ENCODE assay signal across 29 cellular contexts in the genomic region with DNA sequence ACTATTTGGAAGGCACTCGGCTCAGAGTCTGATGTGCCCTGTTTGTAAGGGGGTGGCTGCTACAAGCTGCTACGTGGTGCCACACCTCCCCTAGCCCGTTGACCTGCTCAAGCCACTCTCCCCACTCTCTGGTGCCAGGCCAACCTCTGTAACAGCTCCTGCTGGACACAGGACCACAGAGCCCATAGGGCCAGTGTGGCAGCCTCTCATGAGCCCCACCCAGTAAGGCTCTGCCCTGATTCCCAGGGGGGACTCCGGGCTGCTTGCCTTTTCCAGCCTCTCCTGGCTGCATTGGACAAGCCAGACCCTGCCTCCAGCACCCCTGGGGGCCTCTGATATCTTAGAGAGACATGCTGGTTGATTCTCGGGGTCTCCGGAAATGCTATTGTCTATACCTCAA. TPM values are rescaled to one million over a fixed set of nuclear protein-coding genes. Genes with fewer than 3 reads are reported as not detected.
DNase-seq lines count a peak whose midpoint lies in the region; TF ChIP-seq lines count a peak whose summit lies in the region.
"Had no signal": no experiment of that assay in that cellular context is flagged by ENCODE, and none has a peak within 500 bp of the region (broad histone marks: within the 10 kb centered on the region; RNA-seq: fewer than 3 reads in every experiment).

No MANE protein-coding gene starts in this region.

- H3K4me2 ChIP-seq in Karpas-422 (ENCODE audit: low read depth, low read length, poor library complexity, severe bottlenecking) = no peak overlapping the region
- H3K4me2 ChIP-seq: BLaER1 had no signal

- H4K20me1 ChIP-seq in Karpas-422 (ENCODE audit: insufficient read depth, low read depth, low read length) = 0 out of 2 replicates have a peak, but pooled peaks cover 5% of the 10 kb centered on the region
- H4K20me1 ChIP-seq: BLaER1 had no signal

- H3K4me1 ChIP-seq in stomach (peaks cover 8 to 23% (median 17%) of the 10 kb centered on the region in 4 donors), Karpas-422 (ENCODE audit: low read length) (peaks cover under 1% of the 10 kb centered on the region; the same call in 1 of the 2 replicates)

- no peak for TF ChIP-seq CTCF in glutamatergic neuron (IDR thresholded peaks at IDR 0.05; ENCODE audit: partially characterized antibody, unreplicated experiment)
- no peak for TF ChIP-seq CTCF in stomach (IDR thresholded peaks at IDR 0.05)

- H3K36me3 ChIP-seq in stomach = peaks cover 0 to 24% (median 14%) of the 10 kb centered on the region in 4 donors
- no peaks in the 10 kb centered on the region for H3K36me3 ChIP-seq in Karpas-422 (ENCODE audit: insufficient read depth, low read length)
- H3K36me3 ChIP-seq: BLaER1, brain microvascular endothelial cell had no signal

- H3K27me3 Mint-ChIP-seq in activated CD4-positive, alpha-beta memory T cell treated with anti-CD3 and anti-CD28 coated beads for 36 hours = no peaks in the 10 kb centered on the region
- H3K27me3 Mint-ChIP-seq in glutamatergic neuron (ENCODE audit: unreplicated experiment) = peaks cover 4% of the 10 kb centered on the region
- H3K27me3 Mint-ChIP-seq: memory B cell, progenitor cell of endocrine pancreas, T-helper 17 cell had no signal

- POLR2A ChIA-PET in activated CD4-positive, alpha-beta memory T cell treated with anti-CD3 and anti-CD28 coated beads for 36 hours (lab: Charles Lee) = no interaction called here

- no peaks in the 10 kb centered on the region for H3K9me3 Mint-ChIP-seq in activated CD4-positive, alpha-beta memory T cell treated with anti-CD3 and anti-CD28 coated beads for 36 hours
- peaks cover 2% of the 10 kb centered on the region for H3K9me3 Mint-ChIP-seq in glutamatergic neuron (ENCODE audit: unreplicated experiment)
- H3K9me3 Mint-ChIP-seq: activated T-cell treated with anti-CD3 and anti-CD28 coated beads, Interleukin-2, amount 50 U/mL, for 4 hours; memory B cell; neural crest cell had no signal

- no peak overlapping the region for H3K4me3 Mint-ChIP-seq in activated CD4-positive, alpha-beta memory T cell treated with anti-CD3 and anti-CD28 coated beads for 36 hours
- no peak overlapping the region for H3K4me3 Mint-ChIP-seq in glutamatergic neuron (ENCODE audit: unreplicated experiment)
- H3K4me3 Mint-ChIP-seq: activated T-cell treated with anti-CD3 and anti-CD28 coated beads, Interleukin-2, amount 50 U/mL, for 4 hours; memory B cell; neural crest cell; T-helper 17 cell had no signal

- H3K27ac ChIP-seq in stomach (no peak overlapping the region), Karpas-422 (ENCODE audit: low read length) (no peak overlapping the region)
- H3K27ac ChIP-seq: BLaER1, brain microvascular endothelial cell, tibial artery had no signal

- intact Hi-C loops in activated CD4-positive, alpha-beta memory T cell treated with anti-CD3 and anti-CD28 coated beads for 36 hours (cut with micrococcal nuclease) = no loop called here
- intact Hi-C loops in stomach (cut with DNase I; ENCODE audit: low total_unique reads) = no loop called here

- H3K9me3 ChIP-seq in stomach = no peaks in the 10 kb centered on the region
- no peaks in the 10 kb centered on the region for H3K9me3 ChIP-seq in Karpas-422 (ENCODE audit: low read length)
- H3K9me3 ChIP-seq: BLaER1, heart right ventricle, tibial artery had no signal

- DNase-seq in EH (ENCODE audit: low read depth) (peak; percentile 26), glutamatergic neuron (peak; percentile 9), stomach (peak; percentile 14), Karpas-422 (no peak), NCI-H82 treated with DMSO at 0.1 percent for 48 hours (lab: John Stamatoyannopoulos, UW; ENCODE audit: unreplicated experiment) (no peak), NCI-H2029 treated with DMSO at 0.1 percent for 48 hours (lab: John Stamatoyannopoulos, UW) (no peak)
- peak; percentile 5 for DNase-seq in activated CD4-positive, alpha-beta memory T cell treated with anti-CD3 and anti-CD28 coated beads for 36 hours
- DNase-seq: activated CD4-positive, alpha-beta T cell treated with anti-CD3 and anti-CD28 coated beads for 1 hour; activated naive CD4-positive, alpha-beta T cell treated with Interleukin-2 at 50 U/mL for 16 hours; activated T-cell treated with anti-CD3 and anti-CD28 coated beads, Interleukin-2, amount 50 U/mL, for 4 hours; amniotic stem cell; brain microvascular endothelial cell; COR-L47; DMS79; effector memory CD4-positive, alpha-beta T cell; erythroblast; foreskin fibroblast; heart right ventricle; NCI-H1105 treated with DMSO at 0.1 percent for 48 hours; NCI-H2081; NCI-H226; NCI-H69; stimulated activated naive CD4-positive, alpha-beta T cell treated with Interleukin-2 at 50 U/mL for 16 hours; T-helper 17 cell had no signal

- CTCF ChIA-PET in activated CD4-positive, alpha-beta memory T cell treated with anti-CD3 and anti-CD28 coated beads for 36 hours (lab: Charles Lee) = interaction anchor here (0.9 kb wide), 1 partner anchor 235 kb away, joined by 3 read pairs; no protein-coding TSS in a partner anchor

- no peaks in the 10 kb centered on the region for H3K4me1 Mint-ChIP-seq in activated CD4-positive, alpha-beta memory T cell treated with anti-CD3 and anti-CD28 coated beads for 36 hours (ENCODE audit: low read depth)
- peaks cover 9% of the 10 kb centered on the region for H3K4me1 Mint-ChIP-seq in glutamatergic neuron (ENCODE audit: low read depth, unreplicated experiment)
- H3K4me1 Mint-ChIP-seq: memory B cell, T-helper 17 cell had no signal

- H3K79me2 ChIP-seq in Karpas-422 (ENCODE audit: low read length) = no peaks in the 10 kb centered on the region

- no peak overlapping the region for H3K27ac Mint-ChIP-seq in activated CD4-positive, alpha-beta memory T cell treated with anti-CD3 and anti-CD28 coated beads for 36 hours
- no peak overlapping the region for H3K27ac Mint-ChIP-seq in glutamatergic neuron (ENCODE audit: unreplicated experiment)
- H3K27ac Mint-ChIP-seq: memory B cell, progenitor cell of endocrine pancreas, T-helper 17 cell had no signal

- TF ChIP-seq POLR2A in stomach (IDR thresholded peaks at IDR 0.05) = no peak

- H3K4me3 ChIP-seq in stomach (no peak overlapping the region), Karpas-422 (ENCODE audit: low read length) (no peak overlapping the region)
- H3K4me3 ChIP-seq: BLaER1, heart right ventricle, tibial artery had no signal

- H2AFZ ChIP-seq in Karpas-422 (ENCODE audit: low read length) = no peak overlapping the region

- H3K9me2 ChIP-seq in Karpas-422 (replicated peaks; ENCODE audit: insufficient read depth, low read length) = no peaks in the 10 kb centered on the region

- H3K9ac ChIP-seq in Karpas-422 (ENCODE audit: low read length) = no peak overlapping the region
- H3K9ac ChIP-seq: BLaER1 had no signal

- H3K27me3 ChIP-seq in stomach (no peaks in the 10 kb centered on the region), Karpas-422 (ENCODE audit: low read length) (no peaks in the 10 kb centered on the region)
- H3K27me3 ChIP-seq: BLaER1, brain microvascular endothelial cell, heart right ventricle, tibial artery had no signal

- 82 to 95% (median 92%) methylated on average over 6 of the region's 6 CpGs for WGBS in stomach, 5 donors

- no peaks in the 10 kb centered on the region for H3K36me3 Mint-ChIP-seq in activated CD4-positive, alpha-beta memory T cell treated with anti-CD3 and anti-CD28 coated beads for 36 hours
- no peaks in the 10 kb centered on the region for H3K36me3 Mint-ChIP-seq in glutamatergic neuron (ENCODE audit: unreplicated experiment)

- no peak for TF ChIP-seq EP300 in stomach (IDR thresholded peaks at IDR 0.05)

RNA-seq across cellular contexts. Expression of gene ANGPTL2, which starts 53.3 kb away (rescaled TPM):
- total RNA-seq in activated CD4-positive, alpha-beta memory T cell treated with anti-CD3 and anti-CD28 coated beads for 36 hours = not detected
- total RNA-seq in glutamatergic neuron (ENCODE audit: unreplicated experiment) (55.5 TPM), stomach (10 to 100 TPM in 4 of 5 donors, 1 to 10 TPM in 1; 7.8 to 26.3 (median 14.0) TPM)
- 1 to 10 TPM; 5.7 to 6.1 (median 5.7) TPM for polyA plus RNA-seq in stomach
- not detected in 2 replicates for total RNA-seq in Karpas-422 (2014; rRNA removed; shearing (Covaris generic); ENCODE audit: low replicate concordance)

Comparison
In these comparisons a context has a peak if more than half of its experiments do, and no peak if none do; other contexts are left out.
1. DNase-seq: peak in EH (single experiment), activated CD4-positive, alpha-beta memory T cell treated with anti-CD3 and anti-CD28 coated beads for 36 hours (single experiment), glutamatergic neuron (single experiment) and stomach (single experiment); none in Karpas-422 (single experiment), NCI-H82 treated with DMSO at 0.1 percent for 48 hours (single experiment) and NCI-H2029 treated with DMSO at 0.1 percent for 48 hours (single experiment).